Comparison of ENCODE assay signal across 19 cellular contexts in genomic region chr1:216847385-216848036, GRCh38.
A peak's percentile ranks its signal among the peaks of the same experiment; 100 is the strongest.
DNase-seq lines count a peak whose midpoint lies in the region; ATAC-seq and TF ChIP-seq lines count a peak whose summit lies in the region.
"Had no signal": no experiment of that assay in that cellular context is flagged by ENCODE, and none has a peak within 500 bp of the region (broad histone marks: within the 10 kb centered on the region; RNA-seq: fewer than 3 reads in every experiment).

No MANE protein-coding gene starts in this region.

- H3K4me1 ChIP-seq in skeletal muscle tissue (ENCODE audit: control insufficient read depth in 3 of 3, insufficient read depth in 3 of 3, low read length in 3 of 3): peaks cover 0 to 3% (median 2%) of the 10 kb centered on the region in 3 donors

- H3K27ac ChIP-seq in skeletal muscle tissue (ENCODE audit: low read depth, low read length): peak overlapping the region; percentile 64
- H3K27ac ChIP-seq: C4-2B, skin epidermis had no signal

- H3K9ac ChIP-seq in skeletal muscle tissue (ENCODE audit: low read depth in 1 of 3, low read length in 3 of 3): no peak overlapping the region

- DNase-seq in GM04504 (ENCODE audit: low read depth) (peak; percentile 0), T1000 (lab: John Stamatoyannopoulos, UW) (peak; percentile 23), glomerular visceral epithelial cell (ENCODE audit: extremely low spot score) (peak; percentile 60), GM10266 (ENCODE audit: extremely low spot score) (no peak), NCI-H1417 (lab: John Stamatoyannopoulos, UW) (no peak)
- no peak for DNase-seq in activated effector memory CD4-positive, alpha-beta T cell treated with Interleukin-2 at 50 U/mL for 16 hours
- DNase-seq: effector memory CD4-positive, alpha-beta T cell; H7; KG1; left ventricle myocardium superior; NCI-H1105 treated with DMSO at 0.1 percent for 48 hours; stimulated activated CD4-positive, alpha-beta T cell treated with anti-CD3 and anti-CD28 coated beads, Interleukin-4, amount 100 ng/mL, for 4 hours; stimulated activated CD8-positive, alpha-beta memory T cell treated with anti-CD3 and anti-CD28 coated beads, Interleukin-4, amount 100 ng/mL, for 48 hours; T-helper 1 cell had no signal

- no peaks in the 10 kb centered on the region for H3K27me3 ChIP-seq in skeletal muscle tissue (ENCODE audit: control insufficient read depth in 3 of 3, insufficient read depth in 3 of 3, low read length in 3 of 3)

- no peaks in the 10 kb centered on the region for H3K9me3 ChIP-seq in skeletal muscle tissue (ENCODE audit: control insufficient read depth in 3 of 3, low read length in 3 of 3)

- no peak for TF ChIP-seq CTCF in GM10266 (IDR thresholded peaks at IDR 0.05; ENCODE audit: control insufficient read depth, insufficient read depth, low read depth, missing control alignments)

- no peaks in the 10 kb centered on the region for H3K36me3 ChIP-seq in skeletal muscle tissue (ENCODE audit: control insufficient read depth in 3 of 3, insufficient read depth in 3 of 3, low read length in 3 of 3)

- H3K4me3 ChIP-seq in skeletal muscle tissue (ENCODE audit: low read length in 3 of 3): no peak overlapping the region
- H3K4me3 ChIP-seq: skin epidermis had no signal

- ATAC-seq in GM18868 (IDR thresholded peaks at IDR 0.05; ENCODE audit: unreplicated experiment): no peak
- ATAC-seq: left ventricle myocardium superior, WTC11 had no signal

Comparison
In these comparisons a context has a peak if more than half of its experiments do, and no peak if none do; other contexts are left out.
1. DNase-seq: peak in GM04504 (single experiment), T1000 (single experiment) and glomerular visceral epithelial cell (single experiment); none in activated effector memory CD4-positive, alpha-beta T cell treated with Interleukin-2 at 50 U/mL for 16 hours (single experiment), GM10266 (single experiment) and NCI-H1417 (0 of 3).